9 cellular contexts compared by ENCODE assay signal in genomic region chr17:63930951-63931575, GRCh38. TPM values are rescaled to one million over a fixed set of nuclear protein-coding genes. Genes with fewer than 3 reads are reported as not detected.
DNase-seq lines count a peak whose midpoint lies in the region; ATAC-seq and TF ChIP-seq lines count a peak whose summit lies in the region.
"Had no signal": no experiment of that assay in that cellular context is flagged by ENCODE, and none has a peak within 500 bp of the region (broad histone marks: within the 10 kb centered on the region; RNA-seq: fewer than 3 reads in every experiment).

No MANE protein-coding gene starts in this region.

- no peak overlapping the region for H3K9ac ChIP-seq in mammary epithelial cell (ENCODE audit: insufficient read depth, low read length)

- H3K27me3 Mint-ChIP-seq in T-helper 1 cell treated with Interleukin-12 subunit alpha and Interleukin-12 subunit beta and Interleukin-4 antibody, amounts not matched to agents 30 μg/mL and 1 μg/mL, for 36 hours (ENCODE audit: low read depth), result peaks cover 2% of the 10 kb centered on the region
- peaks cover 0 to under 1% of the 10 kb centered on the region in 2 donors for H3K27me3 Mint-ChIP-seq in natural killer cell treated with Interleukin-12 subunit alpha and Interleukin-12 subunit beta and Interleukin-15 and Interleukin-18, amount 100 ng/mL, for 72 hours

- no peaks in the 10 kb centered on the region for H4K20me1 ChIP-seq in mammary epithelial cell (ENCODE audit: insufficient read depth, low read length)

- no peaks in the 10 kb centered on the region for H3K9me3 Mint-ChIP-seq in T-helper 1 cell treated with Interleukin-12 subunit alpha and Interleukin-12 subunit beta and Interleukin-4 antibody, amounts not matched to agents 30 μg/mL and 1 μg/mL, for 36 hours
- H3K9me3 Mint-ChIP-seq in natural killer cell treated with Interleukin-12 subunit alpha and Interleukin-12 subunit beta and Interleukin-15 and Interleukin-18, amount 100 ng/mL, for 72 hours, result no peaks in the 10 kb centered on the region

- peaks cover 12% of the 10 kb centered on the region for H3K36me3 Mint-ChIP-seq in T-helper 1 cell treated with Interleukin-12 subunit alpha and Interleukin-12 subunit beta and Interleukin-4 antibody, amounts not matched to agents 30 μg/mL and 1 μg/mL, for 36 hours (ENCODE audit: low read depth)
- no peaks in the 10 kb centered on the region for H3K36me3 Mint-ChIP-seq in natural killer cell treated with Interleukin-12 subunit alpha and Interleukin-12 subunit beta and Interleukin-15 and Interleukin-18, amount 100 ng/mL, for 72 hours

- H3K4me2 ChIP-seq in mammary epithelial cell (ENCODE audit: insufficient read depth, low read depth, low read length), result no peak overlapping the region

- 69% methylated on average over 6 of the region's 16 CpGs for WGBS in mammary epithelial cell (ENCODE audit: low coverage, missing lambda C conversion rate)
- WGBS in body of pancreas, 2 donors, result 60 to 84% methylated on average over 9 to 16 of the region's 16 CpGs

- peak overlapping the region; percentile 94 for H3K4me3 Mint-ChIP-seq in T-helper 1 cell treated with Interleukin-12 subunit alpha and Interleukin-12 subunit beta and Interleukin-4 antibody, amounts not matched to agents 30 μg/mL and 1 μg/mL, for 36 hours
- peak overlapping the region; percentile 88 for H3K4me3 Mint-ChIP-seq in natural killer cell treated with Interleukin-12 subunit alpha and Interleukin-12 subunit beta and Interleukin-15 and Interleukin-18, amount 100 ng/mL, for 72 hours

- H3K36me3 ChIP-seq in breast epithelium (no peaks in the 10 kb centered on the region), mammary epithelial cell (ENCODE audit: insufficient read depth, low read length) (no peaks in the 10 kb centered on the region), body of pancreas (replicated peaks in 1 of 2; ENCODE audit: insufficient read depth in 1 of 2, low read depth in 2 of 2) (no peaks in the 10 kb centered on the region), vagina (no peaks in the 10 kb centered on the region)

- TF ChIP-seq POLR2A in breast epithelium (IDR thresholded peaks at IDR 0.05) (no peak), body of pancreas (IDR thresholded peaks at IDR 0.05) (no peak), vagina (IDR thresholded peaks at IDR 0.05) (no peak)

- TF ChIP-seq CTCF in breast epithelium (IDR thresholded peaks at IDR 0.05) (no peak), mammary epithelial cell (conservative IDR thresholded peaks at IDR 0.05 in 1 of 2, IDR thresholded peaks at IDR 0.05 in 1 of 2; ENCODE audit: extremely low read depth in 1 of 2, insufficient read depth in 1 of 2, low read depth in 1 of 2, low read length in 2 of 2) (no peak), body of pancreas (IDR thresholded peaks at IDR 0.05) (no peak), vagina (IDR thresholded peaks at IDR 0.05) (no peak)

- CTCF ChIA-PET in mammary epithelial cell (lab: Charles Lee; ENCODE audit: low non-redundant PET), result interaction anchor here (0.5 kb wide), 1 partner anchor 16 kb away, joined by 9 read pairs; no protein-coding TSS in a partner anchor

- dilution Hi-C loops in mammary epithelial cell (cut with HindIII; ENCODE audit: low sequenced_read_pairs), result no loop called here

- H3K4me3 ChIP-seq in breast epithelium (peak overlapping the region in 2 of 3 donors; percentile 11 to 49), mammary epithelial cell (replicated peaks in 1 of 3; ENCODE audit: insufficient read depth in 1 of 3, low read depth in 2 of 3, low read length in 3 of 3) (no peak overlapping the region), body of pancreas (no peak overlapping the region), vagina (peak overlapping the region; percentile 3 to 11)

- no TSS peak for BruUV-seq in mammary epithelial cell (replicated peaks; lab: Mats Ljungman, UMichigan)

- no peak overlapping the region for H2AFZ ChIP-seq in mammary epithelial cell (ENCODE audit: low read depth, low read length)

- no peaks in the 10 kb centered on the region for H3K79me2 ChIP-seq in mammary epithelial cell (ENCODE audit: insufficient read depth, low read length)

- peak overlapping the region; percentile 81 for H3K27ac Mint-ChIP-seq in T-helper 1 cell treated with Interleukin-12 subunit alpha and Interleukin-12 subunit beta and Interleukin-4 antibody, amounts not matched to agents 30 μg/mL and 1 μg/mL, for 36 hours
- peak overlapping the region; percentile 55 to 89 for H3K27ac Mint-ChIP-seq in natural killer cell treated with Interleukin-12 subunit alpha and Interleukin-12 subunit beta and Interleukin-15 and Interleukin-18, amount 100 ng/mL, for 72 hours

- H3K27ac ChIP-seq in breast epithelium (peak overlapping the region; percentile 60 to 75), mammary epithelial cell (ENCODE audit: insufficient read depth, low read depth, low read length) (no peak overlapping the region), body of pancreas (no peak overlapping the region), vagina (peak overlapping the region; percentile 63)

- ATAC-seq in body of pancreas (peak; percentile 41), HG02884 (IDR thresholded peaks at IDR 0.05; ENCODE audit: unreplicated experiment) (no peak)
- peak; percentile 84 to 86 for ATAC-seq in natural killer cell treated with Interleukin-12 subunit alpha and Interleukin-12 subunit beta and Interleukin-15 and Interleukin-18, amount 100 ng/mL, for 72 hours

- no peaks in the 10 kb centered on the region for H3K9me3 ChIP-seq in breast epithelium
- no peaks in the 10 kb centered on the region for H3K9me3 ChIP-seq in mammary epithelial cell (replicated peaks; ENCODE audit: insufficient read depth, low read length)
- no peaks in the 10 kb centered on the region for H3K9me3 ChIP-seq in body of pancreas
- H3K9me3 ChIP-seq in vagina, result no peaks in the 10 kb centered on the region

- H3K4me1 Mint-ChIP-seq in T-helper 1 cell treated with Interleukin-12 subunit alpha and Interleukin-12 subunit beta and Interleukin-4 antibody, amounts not matched to agents 30 μg/mL and 1 μg/mL, for 36 hours (ENCODE audit: low read depth), result peaks cover 12% of the 10 kb centered on the region
- H3K4me1 Mint-ChIP-seq in natural killer cell treated with Interleukin-12 subunit alpha and Interleukin-12 subunit beta and Interleukin-15 and Interleukin-18, amount 100 ng/mL, for 72 hours (ENCODE audit: low read depth in 2 of 2), result peaks cover 14 to 16% of the 10 kb centered on the region in 2 donors

- DNase-seq in breast epithelium (ENCODE audit: low spot score in 2 of 2), result peak in 1 of 2 donors; percentile 30
- no peak for DNase-seq in mammary epithelial cell
- peak in 3 of 4 donors; percentile 37 to 56 (median 42) for DNase-seq in body of pancreas
- peak; percentile 81 for DNase-seq in natural killer cell treated with Interleukin-12 subunit alpha and Interleukin-12 subunit beta and Interleukin-15 and Interleukin-18, amount 100 ng/mL, for 72 hours (ENCODE audit: low spot score)
- DNase-seq in vagina (ENCODE audit: extremely low spot score in 2 of 2), result no peak
- DNase-seq in NCI-H2107 treated with DMSO at 0.1 percent for 48 hours (lab: John Stamatoyannopoulos, UW; ENCODE audit: unreplicated experiment), result no peak

- H3K27me3 ChIP-seq in breast epithelium, result no peaks in the 10 kb centered on the region
- H3K27me3 ChIP-seq in mammary epithelial cell (ENCODE audit: insufficient read depth, low read length), result no peaks in the 10 kb centered on the region
- no peaks in the 10 kb centered on the region for H3K27me3 ChIP-seq in body of pancreas
- no peaks in the 10 kb centered on the region for H3K27me3 ChIP-seq in vagina

- in situ Hi-C loops in mammary epithelial cell (cut with MboI; ENCODE audit: low sequenced_read_pairs in 2 of 2), result no loop called here

- intact Hi-C loops in breast epithelium (cut with DNase I; ENCODE audit: low total_unique reads), result no loop called here
- intact Hi-C loops in mammary epithelial cell (cut with micrococcal nuclease), result no loop called here
- intact Hi-C loops in body of pancreas (cut with DNase I), result no loop called here
- intact Hi-C loops in vagina (cut with DNase I), result no loop called here

- H3K4me1 ChIP-seq in breast epithelium (no peaks in the 10 kb centered on the region), mammary epithelial cell (ENCODE audit: insufficient read depth, low read length) (peaks cover 18% of the 10 kb centered on the region), body of pancreas (no peaks in the 10 kb centered on the region), vagina (peaks cover 22% of the 10 kb centered on the region)

RNA-seq across cellular contexts. Expression of gene CD79B, which starts 1.1 kb away (rescaled TPM):
- 1 to 10 TPM; 2.2 to 7.9 (median 3.4) TPM for total RNA-seq in breast epithelium
- under 1 TPM; 0.17 to 0.26 TPM for total RNA-seq in mammary epithelial cell
- polyA plus RNA-seq in mammary epithelial cell, result 0.73 TPM
- not detected for polyA minus RNA-seq in mammary epithelial cell
- not detected for total RNA-seq in body of pancreas
- 10 to 100 TPM; 33.8 to 58.6 TPM for total RNA-seq in natural killer cell treated with Interleukin-12 subunit alpha and Interleukin-12 subunit beta and Interleukin-15 and Interleukin-18, amount 100 ng/mL, for 72 hours
- total RNA-seq in vagina, result 3.9 TPM
- polyA plus RNA-seq: AG04450 had no signal

RNA-seq across cellular contexts. Expression of gene GH1, which starts 12.4 kb away (rescaled TPM):
- not detected for total RNA-seq in breast epithelium
- not detected for total RNA-seq in mammary epithelial cell
- not detected for polyA plus RNA-seq in mammary epithelial cell
- polyA minus RNA-seq in mammary epithelial cell, result not detected
- total RNA-seq in body of pancreas, result not detected
- total RNA-seq in natural killer cell treated with Interleukin-12 subunit alpha and Interleukin-12 subunit beta and Interleukin-15 and Interleukin-18, amount 100 ng/mL, for 72 hours, result not detected
- total RNA-seq in vagina, result not detected
- polyA plus RNA-seq: AG04450 had no signal

RNA-seq across cellular contexts. Expression of gene CSHL1, which starts 20.0 kb away (rescaled TPM):
- not detected for total RNA-seq in breast epithelium
- total RNA-seq in mammary epithelial cell, result not detected
- polyA plus RNA-seq in mammary epithelial cell, result not detected
- polyA minus RNA-seq in mammary epithelial cell, result not detected
- total RNA-seq in body of pancreas, result not detected
- total RNA-seq in natural killer cell treated with Interleukin-12 subunit alpha and Interleukin-12 subunit beta and Interleukin-15 and Interleukin-18, amount 100 ng/mL, for 72 hours, result not detected
- not detected for total RNA-seq in vagina
- polyA plus RNA-seq: AG04450 had no signal

RNA-seq across cellular contexts. Expression of gene CSH1, which starts 34.7 kb away (rescaled TPM):
- not detected for total RNA-seq in breast epithelium
- total RNA-seq in mammary epithelial cell, result not detected
- polyA plus RNA-seq in mammary epithelial cell, result not detected
- polyA minus RNA-seq in mammary epithelial cell, result not detected
- total RNA-seq in body of pancreas, result not detected
- not detected for total RNA-seq in natural killer cell treated with Interleukin-12 subunit alpha and Interleukin-12 subunit beta and Interleukin-15 and Interleukin-18, amount 100 ng/mL, for 72 hours
- total RNA-seq in vagina, result not detected
- polyA plus RNA-seq: AG04450 had no signal

RNA-seq across cellular contexts. Expression of gene SCN4A, which starts 41.7 kb away (rescaled TPM):
- total RNA-seq in breast epithelium, result 10 to 100 TPM in 2 of 3 donors, 1 to 10 TPM in 1; 1.0 to 16.7 (median 10.2) TPM
- total RNA-seq in mammary epithelial cell, result not detected
- polyA plus RNA-seq in mammary epithelial cell, result 0.01 TPM
- polyA minus RNA-seq in mammary epithelial cell, result not detected
- total RNA-seq in body of pancreas, result 1 to 10 TPM in 1 of 2 donors, under 1 TPM in 1; 0.26 to 1.3 TPM
- total RNA-seq in natural killer cell treated with Interleukin-12 subunit alpha and Interleukin-12 subunit beta and Interleukin-15 and Interleukin-18, amount 100 ng/mL, for 72 hours, result under 1 TPM in 1 of 2 donors, not detected in 1; 0.08 TPM
- 0.98 TPM for total RNA-seq in vagina

Comparison
In these comparisons a context has a peak if more than half of its experiments do, and no peak if none do; other contexts are left out.
1. H3K27ac ChIP-seq: peak in breast epithelium (2 of 2) and vagina (single experiment); none in mammary epithelial cell (single experiment) and body of pancreas (0 of 4).
2. H3K4me3 ChIP-seq: peak in breast epithelium (2 of 3) and vagina (2 of 2); none in mammary epithelial cell (0 of 3) and body of pancreas (0 of 2).
3. DNase-seq: peak in body of pancreas (3 of 4) and natural killer cell treated with Interleukin-12 subunit alpha and Interleukin-12 subunit beta and Interleukin-15 and Interleukin-18, amount 100 ng/mL, for 72 hours (single experiment); none in mammary epithelial cell (single experiment), vagina (0 of 2) and NCI-H2107 treated with DMSO at 0.1 percent for 48 hours (single experiment).